In genomic region chr6:103797738-103798137, GRCh38 we compare ENCODE assay signal across 11 cellular contexts.
DNase-seq lines count a peak whose midpoint lies in the region; ATAC-seq, FAIRE-seq and TF ChIP-seq lines count a peak whose summit lies in the region.
"Had no signal": no experiment of that assay in that cellular context is flagged by ENCODE, and none has a peak within 500 bp of the region (broad histone marks: within the 10 kb centered on the region; RNA-seq: fewer than 3 reads in every experiment).

No MANE protein-coding gene starts in this region.

- H3K27ac ChIP-seq in cardiac muscle cell = no peak overlapping the region
- no peak overlapping the region for H3K27ac ChIP-seq in heart left ventricle

- ATAC-seq in heart left ventricle = no peak

- H3K4me1 Mint-ChIP-seq in type B pancreatic cell (ENCODE audit: unreplicated experiment) = peaks cover 3% of the 10 kb centered on the region
- no peaks in the 10 kb centered on the region for H3K4me1 Mint-ChIP-seq in activated T-helper 2 cell treated with anti-CD3 and anti-CD28 coated beads, Interferon-gamma antibody, Interleukin-2, Interleukin-4, amounts not matched to agents 10 μg/mL and 5 μg/mL and 100 μg/mL, durations not matched to agents 14 hours and 24 hours and 36 hours (ENCODE audit: low read depth)
- H3K4me1 Mint-ChIP-seq: IgD-negative memory B cell, memory B cell had no signal

- WGBS in heart left ventricle, 4 donors = 36 to 52% (median 44%) methylated on average over 1 of the region's 1 CpG

- no peaks in the 10 kb centered on the region for H3K4me1 ChIP-seq in cardiac muscle cell (ENCODE audit: low read depth)
- no peaks in the 10 kb centered on the region for H3K4me1 ChIP-seq in heart left ventricle

- H3K36me3 Mint-ChIP-seq in type B pancreatic cell = no peaks in the 10 kb centered on the region
- H3K36me3 Mint-ChIP-seq in activated T-helper 2 cell treated with anti-CD3 and anti-CD28 coated beads, Interferon-gamma antibody, Interleukin-2, Interleukin-4, amounts not matched to agents 10 μg/mL and 5 μg/mL and 100 μg/mL, durations not matched to agents 14 hours and 24 hours and 36 hours (ENCODE audit: low read depth) = no peaks in the 10 kb centered on the region
- H3K36me3 Mint-ChIP-seq: IgD-negative memory B cell, memory B cell had no signal

- intact Hi-C loops in heart left ventricle (cut with DNase I) = no loop called here
- intact Hi-C loops in activated T-helper 2 cell treated with anti-CD3 and anti-CD28 coated beads, Interferon-gamma antibody, Interleukin-2, Interleukin-4, amounts not matched to agents 10 μg/mL and 5 μg/mL and 100 μg/mL, durations not matched to agents 14 hours and 24 hours and 36 hours (cut with micrococcal nuclease) = no loop called here

- H3K9me3 Mint-ChIP-seq in type B pancreatic cell = no peaks in the 10 kb centered on the region
- H3K9me3 Mint-ChIP-seq in activated T-helper 2 cell treated with anti-CD3 and anti-CD28 coated beads, Interferon-gamma antibody, Interleukin-2, Interleukin-4, amounts not matched to agents 10 μg/mL and 5 μg/mL and 100 μg/mL, durations not matched to agents 14 hours and 24 hours and 36 hours = no peaks in the 10 kb centered on the region

- no peak overlapping the region for H3K27ac Mint-ChIP-seq in type B pancreatic cell
- H3K27ac Mint-ChIP-seq in activated T-helper 2 cell treated with anti-CD3 and anti-CD28 coated beads, Interferon-gamma antibody, Interleukin-2, Interleukin-4, amounts not matched to agents 10 μg/mL and 5 μg/mL and 100 μg/mL, durations not matched to agents 14 hours and 24 hours and 36 hours = no peak overlapping the region
- H3K27ac Mint-ChIP-seq: IgD-negative memory B cell, memory B cell had no signal

- H3K4me3 ChIP-seq in cardiac muscle cell (no peak overlapping the region), heart left ventricle (no peak overlapping the region)

- no peak overlapping the region for H3K4me3 Mint-ChIP-seq in type B pancreatic cell
- H3K4me3 Mint-ChIP-seq in activated T-helper 2 cell treated with anti-CD3 and anti-CD28 coated beads, Interferon-gamma antibody, Interleukin-2, Interleukin-4, amounts not matched to agents 10 μg/mL and 5 μg/mL and 100 μg/mL, durations not matched to agents 14 hours and 24 hours and 36 hours (ENCODE audit: low read depth) = no peak overlapping the region
- H3K4me3 Mint-ChIP-seq: IgD-negative memory B cell, memory B cell had no signal

- H3K27me3 Mint-ChIP-seq in type B pancreatic cell = peaks cover 4% of the 10 kb centered on the region
- no peaks in the 10 kb centered on the region for H3K27me3 Mint-ChIP-seq in activated T-helper 2 cell treated with anti-CD3 and anti-CD28 coated beads, Interferon-gamma antibody, Interleukin-2, Interleukin-4, amounts not matched to agents 10 μg/mL and 5 μg/mL and 100 μg/mL, durations not matched to agents 14 hours and 24 hours and 36 hours (ENCODE audit: low read depth)
- H3K27me3 Mint-ChIP-seq: IgD-negative memory B cell, memory B cell had no signal

- no peak for TF ChIP-seq POLR2A in heart left ventricle (IDR thresholded peaks at IDR 0.05)

- H3K27me3 ChIP-seq in cardiac muscle cell (no peaks in the 10 kb centered on the region), heart left ventricle (no peaks in the 10 kb centered on the region)

- DNase-seq in cardiac muscle cell (ENCODE audit: low read depth in 1 of 2, low spot score in 1 of 2) = peak in 1 of 2 donors; percentile 7
- no peak for DNase-seq in heart left ventricle
- DNase-seq in NCI-H69 (lab: John Stamatoyannopoulos, UW) = peak; percentile 74
- peak; percentile 12 to 24 for DNase-seq in dermis microvascular lymphatic vessel endothelial cell (ENCODE audit: low read depth in 2 of 2)
- DNase-seq in type B pancreatic cell (ENCODE audit: extremely low spot score, unreplicated experiment) = no peak
- DNase-seq in urothelium cell line (ENCODE audit: low spot score) = no peak
- DNase-seq in central memory CD4-positive, alpha-beta T cell = no peak
- DNase-seq in activated T-helper 2 cell treated with anti-CD3 and anti-CD28 coated beads, Interferon-gamma antibody, Interleukin-2, Interleukin-4, amounts not matched to agents 10 μg/mL and 5 μg/mL and 100 μg/mL, durations not matched to agents 14 hours and 24 hours and 36 hours (ENCODE audit: low spot score) = no peak
- DNase-seq: activated CD4-positive, alpha-beta T cell treated with anti-CD3 and anti-CD28 coated beads for 48 hours had no signal

- peak; percentile 34 for TF ChIP-seq CTCF in cardiac muscle cell (IDR thresholded peaks at IDR 0.05; ENCODE audit: low read depth, low read length)
- TF ChIP-seq CTCF in heart left ventricle (IDR thresholded peaks at IDR 0.05) = peak in 5 of 12 donors; percentile 9 to 29 (median 24)
- peak; percentile 78 for TF ChIP-seq CTCF in type B pancreatic cell (conservative IDR thresholded peaks at IDR 0.05)

- FAIRE-seq in urothelium cell line (lab: Jason Lieb, UNC) = no peak

- H3K9me3 ChIP-seq in cardiac muscle cell (ENCODE audit: low read depth) (no peaks in the 10 kb centered on the region), heart left ventricle (peaks cover 0 to 15% (median 0%) of the 10 kb centered on the region in 12 donors)

- no peaks in the 10 kb centered on the region for H3K36me3 ChIP-seq in cardiac muscle cell
- no peaks in the 10 kb centered on the region for H3K36me3 ChIP-seq in heart left ventricle

Comparison
In these comparisons a context has a peak if more than half of its experiments do, and no peak if none do; other contexts are left out.
1. DNase-seq: peak in NCI-H69 (single experiment) and dermis microvascular lymphatic vessel endothelial cell (2 of 2); none in heart left ventricle (0 of 5), type B pancreatic cell (single experiment), urothelium cell line (single experiment), central memory CD4-positive, alpha-beta T cell (single experiment) and activated T-helper 2 cell treated with anti-CD3 and anti-CD28 coated beads, Interferon-gamma antibody, Interleukin-2, Interleukin-4, amounts not matched to agents 10 μg/mL and 5 μg/mL and 100 μg/mL, durations not matched to agents 14 hours and 24 hours and 36 hours (single experiment).